1 cellular context compared by ENCODE assay signal in the genomic region with DNA sequence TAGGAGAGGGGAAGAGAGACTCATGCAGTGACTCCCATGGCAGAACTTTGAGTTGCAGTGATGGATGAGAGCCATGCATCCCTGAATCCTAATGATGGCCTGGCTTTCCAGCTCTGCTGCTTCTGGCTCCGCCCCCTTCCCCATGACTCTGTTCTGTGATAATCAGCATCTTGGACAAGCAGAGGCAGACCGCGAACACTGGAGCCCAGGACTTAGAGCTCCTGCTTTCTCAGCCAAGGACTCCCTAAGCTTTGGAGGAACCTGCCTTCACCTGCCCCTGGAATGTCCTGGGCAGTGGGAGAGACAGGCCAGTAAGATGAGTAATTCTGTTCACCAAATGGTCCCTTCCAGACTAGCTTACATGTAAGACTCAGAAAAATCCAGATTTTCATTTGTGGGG.
TF ChIP-seq lines count a peak whose summit lies in the region.

No MANE protein-coding gene starts in this region.

TF ChIP-seq in IMR-90, 13 proteins besides CTCF, POLR2A, EP300 and RAD21:
- TF ChIP-seq RFX5 (IDR thresholded peaks at IDR 0.05; ENCODE audit: low read depth, low read length) (no peak), BHLHE40 (IDR thresholded peaks at IDR 0.05; ENCODE audit: low read depth, low read length) (no peak), MAFK (IDR thresholded peaks at IDR 0.05; ENCODE audit: low read depth, low read length) (no peak), NFE2L2 (IDR thresholded peaks at IDR 0.05; ENCODE audit: low read depth, low read length) (no peak), CHD1 (IDR thresholded peaks at IDR 0.05; ENCODE audit: low read depth, low read length) (no peak), RCOR1 (IDR thresholded peaks at IDR 0.05; ENCODE audit: insufficient replicate concordance, low read length) (no peak), MAZ (IDR thresholded peaks at IDR 0.05; ENCODE audit: borderline replicate concordance, low read depth, low read length) (no peak), MXI1 (IDR thresholded peaks at IDR 0.05; ENCODE audit: borderline replicate concordance, low read depth, low read length) (no peak), CEBPB (IDR thresholded peaks at IDR 0.05; ENCODE audit: low read depth, low read length) (no peak), SMC3 (IDR thresholded peaks at IDR 0.05; ENCODE audit: low read depth, low read length) (no peak), FOS (IDR thresholded peaks at IDR 0.05; ENCODE audit: low read depth, low read length) (no peak)
- TF ChIP-seq, protein P1, sequence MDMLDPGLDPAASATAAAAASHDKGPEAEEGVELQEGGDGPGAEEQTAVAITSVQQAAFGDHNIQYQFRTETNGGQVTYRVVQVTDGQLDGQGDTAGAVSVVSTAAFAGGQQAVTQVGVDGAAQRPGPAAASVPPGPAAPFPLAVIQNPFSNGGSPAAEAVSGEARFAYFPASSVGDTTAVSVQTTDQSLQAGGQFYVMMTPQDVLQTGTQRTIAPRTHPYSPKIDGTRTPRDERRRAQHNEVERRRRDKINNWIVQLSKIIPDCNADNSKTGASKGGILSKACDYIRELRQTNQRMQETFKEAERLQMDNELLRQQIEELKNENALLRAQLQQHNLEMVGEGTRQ (IDR thresholded peaks at IDR 0.05; ENCODE audit: low read depth, low read length): no peak
- TF ChIP-seq, protein P2, sequence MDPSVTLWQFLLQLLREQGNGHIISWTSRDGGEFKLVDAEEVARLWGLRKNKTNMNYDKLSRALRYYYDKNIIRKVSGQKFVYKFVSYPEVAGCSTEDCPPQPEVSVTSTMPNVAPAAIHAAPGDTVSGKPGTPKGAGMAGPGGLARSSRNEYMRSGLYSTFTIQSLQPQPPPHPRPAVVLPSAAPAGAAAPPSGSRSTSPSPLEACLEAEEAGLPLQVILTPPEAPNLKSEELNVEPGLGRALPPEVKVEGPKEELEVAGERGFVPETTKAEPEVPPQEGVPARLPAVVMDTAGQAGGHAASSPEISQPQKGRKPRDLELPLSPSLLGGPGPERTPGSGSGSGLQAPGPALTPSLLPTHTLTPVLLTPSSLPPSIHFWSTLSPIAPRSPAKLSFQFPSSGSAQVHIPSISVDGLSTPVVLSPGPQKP (IDR thresholded peaks at IDR 0.05; ENCODE audit: borderline replicate concordance, low read depth, low read length): no peak
